In genomic region chr15:55774113-55774970, GRCh38 we compare ENCODE assay signal across 9 cellular contexts. TPM values are rescaled to one million over a fixed set of nuclear protein-coding genes. Genes with fewer than 3 reads are reported as not detected.
DNase-seq lines count a peak whose midpoint lies in the region; ATAC-seq, FAIRE-seq and TF ChIP-seq lines count a peak whose summit lies in the region.
"Had no signal": no experiment of that assay in that cellular context is flagged by ENCODE, and none has a peak within 500 bp of the region (broad histone marks: within the 10 kb centered on the region; RNA-seq: fewer than 3 reads in every experiment).

No MANE protein-coding gene starts in this region.

- H3K27me3 ChIP-seq in KMS-11 (ENCODE audit: insufficient read depth, low read depth) = no peaks in the 10 kb centered on the region
- no peaks in the 10 kb centered on the region for H3K27me3 ChIP-seq in H1 (replicated peaks in 1 of 4; ENCODE audit: control insufficient read depth in 3 of 4, extremely low read depth in 1 of 4, insufficient read depth in 3 of 4, low read length in 3 of 4)
- no peaks in the 10 kb centered on the region for H3K27me3 ChIP-seq in neural cell (ENCODE audit: insufficient read depth, low read depth, low read length)

- no peak overlapping the region for H3K4ac ChIP-seq in H1 (replicated peaks; ENCODE audit: insufficient read length, low read depth, low read length)

- no peak overlapping the region for H2BK12ac ChIP-seq in H1 (ENCODE audit: low read depth, low read length)

- H3K79me2 ChIP-seq in KMS-11 (ENCODE audit: insufficient read depth, low read depth) = no peaks in the 10 kb centered on the region
- no peaks in the 10 kb centered on the region for H3K79me2 ChIP-seq in H1 (ENCODE audit: control insufficient read depth in 1 of 2, insufficient read depth in 2 of 2, low read length in 2 of 2)
- H3K79me2 ChIP-seq in neural cell (replicated peaks; ENCODE audit: insufficient read depth, low read length) = no peaks in the 10 kb centered on the region

- no peaks in the 10 kb centered on the region for H3K9me2 ChIP-seq in neural cell (ENCODE audit: insufficient read depth, low read length)

- TF ChIP-seq EP300 in H1 (IDR thresholded peaks at IDR 0.05; ENCODE audit: borderline replicate concordance in 1 of 2, low read depth in 2 of 2, low read length in 2 of 2) (no peak), neural cell (conservative IDR thresholded peaks at IDR 0.05; ENCODE audit: poor library complexity, severe bottlenecking) (no peak)

- FAIRE-seq in H1 (lab: Jason Lieb, UNC) = peak; percentile 24
- FAIRE-seq: endometrium had no signal

- H3K27ac ChIP-seq in KMS-11 (no peak overlapping the region), H1 (ENCODE audit: low read depth, low read length) (no peak overlapping the region), neural cell (ENCODE audit: low read length) (no peak overlapping the region)

- H2AFZ ChIP-seq in KMS-11 (ENCODE audit: low read depth) (no peak overlapping the region), H1 (ENCODE audit: low read length) (no peak overlapping the region), neural cell (ENCODE audit: low read depth, low read length) (no peak overlapping the region)

- TF ChIP-seq RAD21 in H1 (IDR thresholded peaks at IDR 0.05 in 1 of 2, conservative IDR thresholded peaks at IDR 0.05 in 1 of 2; ENCODE audit: low read depth in 2 of 2, low read length in 2 of 2) = peak; percentile 43 to 53
- no peak for TF ChIP-seq RAD21 in neural cell (conservative IDR thresholded peaks at IDR 0.05)

- no peaks in the 10 kb centered on the region for H3K79me1 ChIP-seq in H1 (ENCODE audit: low read depth, low read length)

- no peak overlapping the region for H4K5ac ChIP-seq in H1 (ENCODE audit: insufficient read length, low read depth, low read length)

- H2AK5ac ChIP-seq in H1 (ENCODE audit: low read depth, low read length) = no peak overlapping the region

- H3K9ac ChIP-seq in KMS-11 (no peak overlapping the region), H1 (replicated peaks in 1 of 4; ENCODE audit: extremely low read depth in 1 of 4, low read depth in 3 of 4, low read length in 3 of 4) (no peak overlapping the region), neural cell (ENCODE audit: low read length) (no peak overlapping the region)

- no peak overlapping the region for H4K8ac ChIP-seq in H1 (ENCODE audit: extremely low read depth, insufficient read depth, low read length)

- peak; percentile 75 for ATAC-seq in GM18511 (IDR thresholded peaks at IDR 0.05; ENCODE audit: unreplicated experiment)
- no peak for ATAC-seq in HG03108 (IDR thresholded peaks at IDR 0.05; ENCODE audit: unreplicated experiment)

- H2BK15ac ChIP-seq in H1 (ENCODE audit: low read length) = no peak overlapping the region

- H3K4me3 ChIP-seq in KMS-11 (IDR thresholded peaks at IDR 0.05; ENCODE audit: insufficient read depth, low read depth, low read length) = no peak overlapping the region
- no peak overlapping the region for H3K4me3 ChIP-seq in H1 (ENCODE audit: extremely low read depth in 1 of 4, insufficient read depth in 2 of 4, low read depth in 3 of 4, low read length in 4 of 4)
- no peak overlapping the region for H3K4me3 ChIP-seq in neural cell (ENCODE audit: low read length)

- WGBS in H1 (ENCODE audit: extremely low coverage in 1 of 2, insufficient coverage in 1 of 2, insufficient read length in 1 of 2, insufficient replicate concordance in 2 of 2, low coverage in 1 of 2, low lambda C conversion rate in 2 of 2, missing lambda C conversion rate in 1 of 2), 2 experiments = 53% methylated on average over 9 of the region's 9 CpGs; no CpG with 5 or more reads in 1 of the 2 experiments

- no peaks in the 10 kb centered on the region for H3K9me3 ChIP-seq in H1 (ENCODE audit: insufficient read depth in 2 of 2, low read depth in 1 of 2, low read length in 1 of 2)
- H3K9me3 ChIP-seq in neural cell (ENCODE audit: low read length) = no peaks in the 10 kb centered on the region

- TF ChIP-seq CTCF in KMS-11 (conservative IDR thresholded peaks at IDR 0.05; ENCODE audit: low read depth, low read length) (peak; percentile 71), H1 (IDR thresholded peaks at IDR 0.05; ENCODE audit: control extremely low read depth in 1 of 3, insufficient read depth in 1 of 3, low read depth in 1 of 3, low read length in 3 of 3) (peak; percentile 47 to 69 (median 48)), neural cell (IDR thresholded peaks at IDR 0.05; ENCODE audit: poor library complexity, severe bottlenecking) (peak; percentile 64)

- peak; percentile 44 for DNase-seq in ACHN
- peak; percentile 5 to 27 for DNase-seq in activated CD4-positive, alpha-beta T cell treated with anti-CD3 and anti-CD28 coated beads for 24 hours (ENCODE audit: low read depth in 2 of 2)
- peak in 1 of 2 experiments; percentile 87 for DNase-seq in H1 (ENCODE audit: low read depth in 1 of 2, low spot score in 2 of 2)
- DNase-seq in GOT3 (lab: John Stamatoyannopoulos, UW) = no peak

- H3K23me2 ChIP-seq in H1 (ENCODE audit: low read depth, low read length) = no peaks in the 10 kb centered on the region

- CTCF ChIA-PET in H1 (lab: Charles Lee; ENCODE audit: partially characterized antibody) = interaction anchor here (0.6 to 8.6 kb wide), 41 partner anchors 12 to 488 kb away, joined by 3 to 110 read pairs (median 4); no protein-coding TSS in a partner anchor

- no peak overlapping the region for H3K23ac ChIP-seq in H1 (ENCODE audit: insufficient read length)

- H4K20me1 ChIP-seq in KMS-11 (ENCODE audit: insufficient read depth) (no peaks in the 10 kb centered on the region), H1 (replicated peaks in 1 of 2; ENCODE audit: control insufficient read depth in 1 of 2, insufficient read depth in 2 of 2, low read length in 2 of 2) (no peaks in the 10 kb centered on the region), neural cell (ENCODE audit: insufficient read depth) (no peaks in the 10 kb centered on the region)

- H3K56ac ChIP-seq in H1 (replicated peaks; ENCODE audit: insufficient read length, low read depth, low read length) = no peak overlapping the region

- H3K4me2 ChIP-seq in KMS-11 (no peak overlapping the region), H1 (ENCODE audit: insufficient read depth in 1 of 2, low read depth in 2 of 2, low read length in 2 of 2) (no peak overlapping the region), neural cell (ENCODE audit: low read length) (no peak overlapping the region)

- no peak overlapping the region for H2BK20ac ChIP-seq in H1 (ENCODE audit: low read length)

- H3K18ac ChIP-seq in H1 (ENCODE audit: extremely low read depth, low read length) = no peak overlapping the region

- H3K36me3 ChIP-seq in KMS-11 (ENCODE audit: insufficient read depth) (no peaks in the 10 kb centered on the region), H1 (ENCODE audit: control insufficient read depth in 2 of 4, insufficient read depth in 4 of 4, low read length in 3 of 4) (no peaks in the 10 kb centered on the region), neural cell (ENCODE audit: insufficient read depth, low read length) (no peaks in the 10 kb centered on the region)

- no peak overlapping the region for H4K91ac ChIP-seq in H1 (replicated peaks; ENCODE audit: insufficient read length, low read length)

- no peak overlapping the region for H2BK120ac ChIP-seq in H1 (replicated peaks; ENCODE audit: low read depth, low read length)

- no peak overlapping the region for H3K14ac ChIP-seq in H1 (ENCODE audit: insufficient read length)

- TF ChIP-seq POLR2A in H1 (IDR thresholded peaks at IDR 0.05; ENCODE audit: control extremely low read depth in 1 of 2, low read depth in 2 of 2, low read length in 2 of 2) = no peak

- H3F3A ChIP-seq in neural cell (ENCODE audit: insufficient read depth, low read length, poor library complexity, severe bottlenecking) = no peaks in the 10 kb centered on the region

- POLR2A ChIA-PET in H1 (lab: Charles Lee; ENCODE audit: partially characterized antibody) = no interaction called here

- in situ Hi-C loops in ACHN (cut with HindIII; ENCODE audit: low pct_ligation_motif_present, low pct_unique_long_range_greater_than_20kb, low sequenced_read_pairs) = no loop called here

- H3K4me1 ChIP-seq in KMS-11 (ENCODE audit: low read depth, poor library complexity, severe bottlenecking) = no peaks in the 10 kb centered on the region
- H3K4me1 ChIP-seq in H1 (replicated peaks in 1 of 4; ENCODE audit: control insufficient read depth in 3 of 4, insufficient read depth in 4 of 4, low read length in 3 of 4) = peaks cover 0 to 4% (median 0%) of the 10 kb centered on the region in 4 experiments; a peak in 1 of 7 replicates

- H2BK5ac ChIP-seq in H1 (ENCODE audit: low read depth, low read length) = no peak overlapping the region

TF ChIP-seq in H1, 55 proteins besides CTCF, POLR2A, EP300 and RAD21 (continues in another document):
- TF ChIP-seq HDAC6 (IDR thresholded peaks at IDR 0.05; ENCODE audit: low read depth, low read length) = no peak
- 0 out of 2 replicates have a peak, but pooled peaks have one; percentile 10 for TF ChIP-seq MAX (IDR thresholded peaks at IDR 0.05)

TF ChIP-seq in neural cell, 6 proteins besides CTCF, POLR2A, EP300 and RAD21:
- TF ChIP-seq MXI1 (conservative IDR thresholded peaks at IDR 0.05; ENCODE audit: poor library complexity, severe bottlenecking) = no peak
- no peak for TF ChIP-seq EZH2 (IDR thresholded peaks at IDR 0.05; ENCODE audit: borderline replicate concordance, insufficient read depth, low read length, poor library complexity, severe bottlenecking)
- no peak for TF ChIP-seq SMC3 (conservative IDR thresholded peaks at IDR 0.05; ENCODE audit: poor library complexity)
- no peak for TF ChIP-seq TAF1 (IDR thresholded peaks at IDR 0.05; ENCODE audit: low read depth)

RNA-seq across cellular contexts. Expression of gene PRTG, which starts 31.4 kb away (rescaled TPM):
- total RNA-seq in H1 (2021; fragmentation: NEBNext Ultra II Directional; extraction: Animal tissue kit (Norgen Biotek cat#: 25700)) = 3.2 and 3.4 TPM in 2 replicates
- polyA plus RNA-seq in H1 (2011; rRNA removed) = 2.1 and 3.1 TPM in 2 replicates
- polyA plus RNA-seq in H1 (2011; cell fraction: cytosol; rRNA removed) = 2.6 TPM
- 4.0 TPM for polyA plus RNA-seq in H1 (2011; cell fraction: nucleus; rRNA removed)
- polyA plus RNA-seq in H1 (2012, experiment 1 of 2) = 1.9 to 3.3 TPM (median 2.6 TPM) in 4 replicates
- 0.35 TPM for polyA plus RNA-seq in H1 (2012, experiment 2 of 2)
- 4.5 TPM for polyA plus RNA-seq in H1 (2013, experiment 1 of 2)
- 3.4 TPM for polyA plus RNA-seq in H1 (2013, experiment 2 of 2)
- 8.5 and 15.2 TPM in 2 replicates for polyA minus RNA-seq in H1 (2011; rRNA and poly(A)+ RNA removed)
- polyA minus RNA-seq in H1 (2011; cell fraction: cytosol; rRNA and poly(A)+ RNA removed) = 6.4 TPM
- 18.8 TPM for polyA minus RNA-seq in H1 (2011; cell fraction: nucleus; rRNA and poly(A)+ RNA removed)
- 2.6 and 3.8 TPM in 2 replicates for polyA plus RNA-seq in neural cell
- polyA minus RNA-seq in neural cell = 11.9 and 16.7 TPM in 2 replicates
